1 cellular context compared by ENCODE assay signal in the genomic region with DNA sequence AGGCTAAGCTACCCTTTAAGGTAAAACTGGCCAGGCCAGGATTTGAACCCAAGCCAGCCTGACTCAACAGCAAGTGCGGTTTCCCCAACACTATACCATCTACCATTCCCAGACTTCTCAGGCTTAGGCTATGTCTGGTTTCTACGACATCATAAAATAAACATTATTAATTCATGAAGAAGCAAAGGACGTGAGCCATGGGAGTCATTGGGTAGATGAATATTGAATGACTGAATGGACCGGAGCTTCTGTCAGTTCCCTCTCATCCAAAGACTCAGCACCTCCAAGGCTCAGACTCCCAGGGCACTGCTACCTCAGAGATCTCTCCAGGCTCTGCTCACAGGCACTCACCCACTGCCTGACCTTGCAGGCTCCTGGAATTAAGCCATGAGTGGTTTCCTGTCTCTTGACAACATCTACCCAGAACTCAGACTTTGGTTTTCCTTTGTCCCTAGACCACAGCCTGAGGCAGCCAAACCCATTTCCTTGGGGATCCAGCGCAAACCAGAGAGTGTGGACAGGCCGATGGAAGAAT.
TF ChIP-seq lines count a peak whose summit lies in the region.

No MANE protein-coding gene starts in this region.

TF ChIP-seq in SK-N-SH, 30 proteins besides CTCF, POLR2A, EP300 and RAD21 (continued from another document):
- TF ChIP-seq, protein P1, sequence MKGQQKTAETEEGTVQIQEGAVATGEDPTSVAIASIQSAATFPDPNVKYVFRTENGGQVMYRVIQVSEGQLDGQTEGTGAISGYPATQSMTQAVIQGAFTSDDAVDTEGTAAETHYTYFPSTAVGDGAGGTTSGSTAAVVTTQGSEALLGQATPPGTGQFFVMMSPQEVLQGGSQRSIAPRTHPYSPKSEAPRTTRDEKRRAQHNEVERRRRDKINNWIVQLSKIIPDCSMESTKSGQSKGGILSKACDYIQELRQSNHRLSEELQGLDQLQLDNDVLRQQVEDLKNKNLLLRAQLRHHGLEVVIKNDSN (IDR thresholded peaks at IDR 0.05; ENCODE audit: borderline replicate concordance, low read depth), result no peak
- no peak for TF ChIP-seq SIN3A (IDR thresholded peaks at IDR 0.05; ENCODE audit: borderline replicate concordance, low read depth, low read length)
- no peak for TF ChIP-seq RCOR1 (IDR thresholded peaks at IDR 0.05; ENCODE audit: low read length)
- TF ChIP-seq RFX5 (IDR thresholded peaks at IDR 0.05; ENCODE audit: low read length), result no peak
- TF ChIP-seq TEAD4 (IDR thresholded peaks at IDR 0.05; ENCODE audit: borderline replicate concordance, insufficient read depth), result no peak
- TF ChIP-seq, protein P2, sequence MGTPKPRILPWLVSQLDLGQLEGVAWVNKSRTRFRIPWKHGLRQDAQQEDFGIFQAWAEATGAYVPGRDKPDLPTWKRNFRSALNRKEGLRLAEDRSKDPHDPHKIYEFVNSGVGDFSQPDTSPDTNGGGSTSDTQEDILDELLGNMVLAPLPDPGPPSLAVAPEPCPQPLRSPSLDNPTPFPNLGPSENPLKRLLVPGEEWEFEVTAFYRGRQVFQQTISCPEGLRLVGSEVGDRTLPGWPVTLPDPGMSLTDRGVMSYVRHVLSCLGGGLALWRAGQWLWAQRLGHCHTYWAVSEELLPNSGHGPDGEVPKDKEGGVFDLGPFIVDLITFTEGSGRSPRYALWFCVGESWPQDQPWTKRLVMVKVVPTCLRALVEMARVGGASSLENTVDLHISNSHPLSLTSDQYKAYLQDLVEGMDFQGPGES (IDR thresholded peaks at IDR 0.05; ENCODE audit: low read depth, low read length), result no peak
- no peak for TF ChIP-seq GABPA (IDR thresholded peaks at IDR 0.05; ENCODE audit: low read depth)
- TF ChIP-seq RXRA (IDR thresholded peaks at IDR 0.05; ENCODE audit: borderline replicate concordance, low read depth), result 0 out of 2 replicates have a peak, but pooled peaks have one; percentile 51
- TF ChIP-seq JUND (IDR thresholded peaks at IDR 0.05), result no peak
- peak; percentile 57; the same call in 1 of the 2 replicates for TF ChIP-seq TCF12 (IDR thresholded peaks at IDR 0.05)
- TF ChIP-seq CHD2 (IDR thresholded peaks at IDR 0.05; ENCODE audit: low read length, partially characterized antibody), result no peak
- TF ChIP-seq EZH2phosphoT487 (IDR thresholded peaks at IDR 0.05; ENCODE audit: borderline replicate concordance, low read depth), result no peak
- TF ChIP-seq, protein P3, sequence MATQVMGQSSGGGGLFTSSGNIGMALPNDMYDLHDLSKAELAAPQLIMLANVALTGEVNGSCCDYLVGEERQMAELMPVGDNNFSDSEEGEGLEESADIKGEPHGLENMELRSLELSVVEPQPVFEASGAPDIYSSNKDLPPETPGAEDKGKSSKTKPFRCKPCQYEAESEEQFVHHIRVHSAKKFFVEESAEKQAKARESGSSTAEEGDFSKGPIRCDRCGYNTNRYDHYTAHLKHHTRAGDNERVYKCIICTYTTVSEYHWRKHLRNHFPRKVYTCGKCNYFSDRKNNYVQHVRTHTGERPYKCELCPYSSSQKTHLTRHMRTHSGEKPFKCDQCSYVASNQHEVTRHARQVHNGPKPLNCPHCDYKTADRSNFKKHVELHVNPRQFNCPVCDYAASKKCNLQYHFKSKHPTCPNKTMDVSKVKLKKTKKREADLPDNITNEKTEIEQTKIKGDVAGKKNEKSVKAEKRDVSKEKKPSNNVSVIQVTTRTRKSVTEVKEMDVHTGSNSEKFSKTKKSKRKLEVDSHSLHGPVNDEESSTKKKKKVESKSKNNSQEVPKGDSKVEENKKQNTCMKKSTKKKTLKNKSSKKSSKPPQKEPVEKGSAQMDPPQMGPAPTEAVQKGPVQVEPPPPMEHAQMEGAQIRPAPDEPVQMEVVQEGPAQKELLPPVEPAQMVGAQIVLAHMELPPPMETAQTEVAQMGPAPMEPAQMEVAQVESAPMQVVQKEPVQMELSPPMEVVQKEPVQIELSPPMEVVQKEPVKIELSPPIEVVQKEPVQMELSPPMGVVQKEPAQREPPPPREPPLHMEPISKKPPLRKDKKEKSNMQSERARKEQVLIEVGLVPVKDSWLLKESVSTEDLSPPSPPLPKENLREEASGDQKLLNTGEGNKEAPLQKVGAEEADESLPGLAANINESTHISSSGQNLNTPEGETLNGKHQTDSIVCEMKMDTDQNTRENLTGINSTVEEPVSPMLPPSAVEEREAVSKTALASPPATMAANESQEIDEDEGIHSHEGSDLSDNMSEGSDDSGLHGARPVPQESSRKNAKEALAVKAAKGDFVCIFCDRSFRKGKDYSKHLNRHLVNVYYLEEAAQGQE (IDR thresholded peaks at IDR 0.05; ENCODE audit: low read depth, low read length), result no peak
